In the genomic region with DNA sequence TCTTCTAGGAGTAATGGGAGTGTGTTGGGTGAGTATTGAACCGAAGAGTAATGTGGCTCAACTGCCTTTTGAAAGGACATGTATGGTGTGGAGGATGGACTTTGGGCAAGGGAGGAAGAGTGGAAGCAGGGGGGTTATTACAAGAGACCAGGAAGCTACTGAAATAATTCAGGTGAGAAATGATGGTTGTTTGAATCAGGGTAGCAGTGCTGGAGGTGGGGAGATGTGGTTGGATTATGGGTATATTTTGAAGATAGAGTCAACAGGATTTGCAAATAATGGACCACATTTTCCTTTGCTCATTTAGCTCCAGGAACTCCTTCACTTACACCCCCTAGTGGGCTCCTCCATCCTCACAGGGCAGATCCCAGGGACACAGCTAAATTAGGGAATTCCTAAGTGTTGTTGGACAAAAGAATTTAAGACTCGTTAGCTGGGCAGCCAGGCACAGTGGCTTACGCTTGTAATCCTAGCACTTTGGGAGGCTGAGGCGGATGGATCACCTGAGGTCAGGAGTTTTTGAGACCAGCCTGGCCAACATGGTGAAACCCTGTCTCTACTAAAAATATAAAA, we compare ENCODE assay signal across 8 cellular contexts. TPM values are rescaled to one million over a fixed set of nuclear protein-coding genes. Genes with fewer than 3 reads are reported as not detected.
DNase-seq lines count a peak whose midpoint lies in the region; ATAC-seq, FAIRE-seq and TF ChIP-seq lines count a peak whose summit lies in the region.

No MANE protein-coding gene starts in this region.

- no peak overlapping the region for H2AFZ ChIP-seq in mesenchymal stem cell (ENCODE audit: low read depth, low read length)

- no peak overlapping the region for H2BK12ac ChIP-seq in mesenchymal stem cell (ENCODE audit: low read length in 2 of 2)

- no peak overlapping the region for H3K23ac ChIP-seq in mesenchymal stem cell (ENCODE audit: low read length in 2 of 2)

- TF ChIP-seq EP300 in ovary (IDR thresholded peaks at IDR 0.05): no peak

- TF ChIP-seq POLR2A in prostate gland (IDR thresholded peaks at IDR 0.05) (no peak), ovary (IDR thresholded peaks at IDR 0.05) (no peak)

- no peak overlapping the region for H4K8ac ChIP-seq in mesenchymal stem cell (ENCODE audit: low read length)

- no peak overlapping the region for H3K4ac ChIP-seq in mesenchymal stem cell (ENCODE audit: low read depth in 1 of 2, low read length in 2 of 2)

- H3K27me3 ChIP-seq in mesenchymal stem cell (ENCODE audit: control insufficient read depth in 1 of 2, insufficient read depth in 1 of 2, low read length in 2 of 2) (peaks cover 0 to 3% of the 10 kb centered on the region in 2 experiments), prostate gland (replicated peaks; ENCODE audit: insufficient read depth) (no peaks in the 10 kb centered on the region), ovary (no peaks in the 10 kb centered on the region)

- in situ Hi-C loops in astrocyte of the cerebellum (cut with HindIII; ENCODE audit: low sequenced_read_pairs): no loop called here

- H2BK5ac ChIP-seq in mesenchymal stem cell (ENCODE audit: low read depth, low read length, poor library complexity, severe bottlenecking): no peak overlapping the region

- TF ChIP-seq CTCF in D721Med (IDR thresholded peaks at IDR 0.05; ENCODE audit: insufficient read depth, missing control alignments) (peak; percentile 26), astrocyte of the cerebellum (IDR thresholded peaks at IDR 0.05; ENCODE audit: low read depth, low read length, missing control alignments) (peak; percentile 64), prostate gland (IDR thresholded peaks at IDR 0.05) (peak in 2 of 4 experiments; percentile 3 to 15), ovary (IDR thresholded peaks at IDR 0.05) (no peak)

- H3K14ac ChIP-seq in mesenchymal stem cell (ENCODE audit: low read length in 2 of 2): no peak overlapping the region

- H3K9ac ChIP-seq in mesenchymal stem cell (ENCODE audit: low read length): no peak overlapping the region

- H3K27ac ChIP-seq in mesenchymal stem cell (ENCODE audit: low read length, poor library complexity, severe bottlenecking) (no peak overlapping the region), prostate gland (no peak overlapping the region), ovary (no peak overlapping the region)

- no peak for FAIRE-seq in D721Med (lab: Jason Lieb, UNC)

- H2BK120ac ChIP-seq in mesenchymal stem cell (ENCODE audit: low read depth, low read length): peak overlapping the region; percentile 11

- intact Hi-C loops in prostate gland (cut with DNase I): no loop called here
- intact Hi-C loops in ovary (cut with DNase I): no loop called here

- ATAC-seq in GM19467 (IDR thresholded peaks at IDR 0.05; ENCODE audit: unreplicated experiment): no peak

- no peak overlapping the region for H2BK15ac ChIP-seq in mesenchymal stem cell (ENCODE audit: low read depth, poor library complexity, severe bottlenecking)

- no peak overlapping the region for H3K18ac ChIP-seq in mesenchymal stem cell (ENCODE audit: low read depth in 1 of 2, low read length in 2 of 2)

- H2AK5ac ChIP-seq in mesenchymal stem cell (ENCODE audit: low read length, severe bottlenecking): no peak overlapping the region

- H3K79me1 ChIP-seq in mesenchymal stem cell (replicated peaks; ENCODE audit: low read length, poor library complexity, severe bottlenecking): no peaks in the 10 kb centered on the region

- H3K9me3 ChIP-seq in mesenchymal stem cell (ENCODE audit: control insufficient read depth, low read length): no peaks in the 10 kb centered on the region
- no peaks in the 10 kb centered on the region for H3K9me3 ChIP-seq in prostate gland
- no peaks in the 10 kb centered on the region for H3K9me3 ChIP-seq in ovary

- H3K36me3 ChIP-seq in mesenchymal stem cell (ENCODE audit: control insufficient read depth in 1 of 2, insufficient read depth in 2 of 2, low read depth in 1 of 2, low read length in 2 of 2) (no peaks in the 10 kb centered on the region), prostate gland (no peaks in the 10 kb centered on the region), ovary (no peaks in the 10 kb centered on the region)

- H3K4me2 ChIP-seq in mesenchymal stem cell (ENCODE audit: low read length, poor library complexity, severe bottlenecking): no peak overlapping the region

- H4K91ac ChIP-seq in mesenchymal stem cell (ENCODE audit: low read length): no peak overlapping the region

- 71% methylated on average over 4 of the region's 4 CpGs for WGBS in mesenchymal stem cell
- 84% methylated on average over 4 of the region's 4 CpGs for WGBS in prostate gland
- 61 to 70% (median 63%) methylated on average over 4 of the region's 4 CpGs for WGBS in ovary, 3 donors

- no peak for DNase-seq in D721Med (ENCODE audit: insufficient read length, low spot score)
- DNase-seq in Kasumi-1 (lab: John Stamatoyannopoulos, UW): peak; percentile 12 to 21
- DNase-seq in astrocyte of the cerebellum (ENCODE audit: low read depth): no peak
- DNase-seq in mesenchymal stem cell: peak; percentile 63
- DNase-seq in prostate gland (ENCODE audit: low spot score): no peak
- no peak for DNase-seq in stimulated activated CD4-positive, alpha-beta T cell treated with anti-CD3 and anti-CD28 coated beads, Interleukin-4, amount 100 ng/mL, for 4 hours
- DNase-seq in ovary: no peak

- H3K4me1 ChIP-seq in mesenchymal stem cell (ENCODE audit: control insufficient read depth, insufficient read depth, low read depth, low read length): peaks cover 12% of the 10 kb centered on the region
- no peaks in the 10 kb centered on the region for H3K4me1 ChIP-seq in prostate gland (replicated peaks)
- H3K4me1 ChIP-seq in ovary (ENCODE audit: insufficient read depth): no peaks in the 10 kb centered on the region

- H3K4me3 ChIP-seq in astrocyte of the cerebellum (ENCODE audit: low read depth, low read length) (no peak overlapping the region), mesenchymal stem cell (ENCODE audit: insufficient read depth in 1 of 2, low read depth in 1 of 2, low read length in 2 of 2) (no peak overlapping the region), prostate gland (no peak overlapping the region), ovary (no peak overlapping the region)

RNA-seq across cellular contexts. Expression of gene SLC4A9, which starts 1.2 kb away (rescaled TPM):
- not detected for polyA plus RNA-seq in mesenchymal stem cell (2013, experiment 1 of 2)
- not detected for polyA plus RNA-seq in mesenchymal stem cell (2013, experiment 2 of 2)
- not detected for total RNA-seq in prostate gland
- total RNA-seq in ovary: under 1 TPM in 1 of 7 donors, not detected in 6; 0.13 TPM
- not detected for polyA plus RNA-seq in ovary

RNA-seq across cellular contexts. Expression of gene HBEGF, which starts 12.4 kb away (rescaled TPM):
- 5.8 TPM for polyA plus RNA-seq in mesenchymal stem cell (2013, experiment 1 of 2)
- polyA plus RNA-seq in mesenchymal stem cell (2013, experiment 2 of 2): 5.7 TPM
- total RNA-seq in prostate gland (10 to 100 TPM in 1 of 2 donors, 1 to 10 TPM in 1; 7.7 to 24.0 TPM), ovary (10 to 100 TPM in 1 of 7 donors, 1 to 10 TPM in 6; 1.5 to 14.5 (median 5.6) TPM)
- polyA plus RNA-seq in ovary: 10 to 100 TPM in 1 of 2 donors, 1 to 10 TPM in 1; 3.4 to 10.8 TPM

RNA-seq across cellular contexts. Expression of gene ANKHD1, which starts 42.8 kb away (rescaled TPM):
- polyA plus RNA-seq in mesenchymal stem cell (2013, experiment 1 of 2): 32.8 TPM
- 31.5 TPM for polyA plus RNA-seq in mesenchymal stem cell (2013, experiment 2 of 2)
- 100 to 1,000 TPM in 1 of 2 donors, 10 to 100 TPM in 1; 69.7 to 112 TPM for total RNA-seq in prostate gland
- total RNA-seq in ovary: 100 to 1,000 TPM in 5 of 7 donors, 10 to 100 TPM in 2; 72.0 to 141 (median 119) TPM
- 10 to 100 TPM; 48.3 to 85.5 TPM for polyA plus RNA-seq in ovary

RNA-seq across cellular contexts. Expression of gene PFDN1, which starts 55.9 kb away (rescaled TPM):
- 289 TPM for polyA plus RNA-seq in mesenchymal stem cell (2013, experiment 1 of 2)
- 256 TPM for polyA plus RNA-seq in mesenchymal stem cell (2013, experiment 2 of 2)
- total RNA-seq in prostate gland (100 to 1,000 TPM in 1 of 2 donors, 10 to 100 TPM in 1; 88.0 to 145 TPM), ovary (10 to 100 TPM; 27.4 to 65.7 (median 35.2) TPM)
- polyA plus RNA-seq in ovary: 100 to 1,000 TPM in 1 of 2 donors, 10 to 100 TPM in 1; 61.3 to 113 TPM

Comparison
In these comparisons a context has a peak if more than half of its experiments do, and no peak if none do; other contexts are left out.
1. DNase-seq: peak in Kasumi-1 (2 of 2) and mesenchymal stem cell (single experiment); none in D721Med (single experiment), astrocyte of the cerebellum (single experiment), prostate gland (single experiment), stimulated activated CD4-positive, alpha-beta T cell treated with anti-CD3 and anti-CD28 coated beads, Interleukin-4, amount 100 ng/mL, for 4 hours (0 of 2) and ovary (0 of 5).
2. CTCF ChIP-seq: peak in D721Med (single experiment) and astrocyte of the cerebellum (single experiment); none in ovary (0 of 3).